ENCODE assay signal across 8 cellular contexts in the genomic region with DNA sequence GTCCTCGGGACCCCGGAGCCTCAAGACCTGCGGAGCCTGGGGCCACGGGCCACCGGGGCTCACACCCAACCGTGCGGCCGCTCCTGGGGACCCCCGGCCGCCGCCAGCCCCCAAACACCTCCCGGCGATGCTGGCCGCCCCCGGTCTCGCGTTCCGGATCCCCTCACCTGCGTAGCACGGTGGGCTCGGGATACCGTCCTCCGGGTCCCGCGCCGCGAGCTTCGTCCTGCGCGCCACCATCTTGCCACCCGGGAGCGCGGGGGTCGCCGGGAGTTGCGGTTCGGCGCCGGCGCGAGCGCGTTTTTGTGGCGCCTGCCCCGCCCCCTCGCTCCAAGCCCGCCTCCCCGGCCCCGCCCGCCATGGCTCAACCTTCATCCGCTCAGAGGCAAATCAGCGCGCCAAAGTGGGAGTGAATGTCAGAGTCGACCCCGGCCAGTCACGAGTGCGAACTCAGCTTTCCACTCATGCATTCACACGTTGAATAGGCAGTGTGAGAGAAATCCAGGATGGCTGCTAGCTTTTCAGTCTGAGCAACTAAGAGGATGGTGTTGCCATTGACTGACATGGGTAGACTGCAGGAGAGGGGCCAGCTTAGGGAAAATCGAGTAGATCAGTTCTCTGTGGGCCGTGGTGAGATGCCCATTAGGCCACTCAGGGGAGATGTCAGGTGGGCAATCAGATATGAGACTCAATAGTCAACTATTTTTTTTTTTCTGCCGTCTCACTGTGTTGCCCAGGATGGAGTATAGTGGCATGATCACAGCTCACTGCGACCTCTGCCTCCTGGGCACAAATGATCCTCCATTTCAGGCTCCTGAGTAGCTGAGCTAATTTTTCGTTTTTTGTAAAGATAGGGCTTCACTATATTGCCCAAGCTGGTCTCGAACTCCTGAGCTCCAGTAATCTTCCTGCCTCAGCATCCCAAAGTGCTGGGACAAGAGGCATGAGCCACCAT. TPM values are rescaled to one million over a fixed set of nuclear protein-coding genes. Genes with fewer than 3 reads are reported as not detected.
A peak's percentile ranks its signal among the peaks of the same experiment; 100 is the strongest.
DNase-seq lines count a peak whose midpoint lies in the region; ATAC-seq and TF ChIP-seq lines count a peak whose summit lies in the region.

No MANE protein-coding gene starts in this region.

- DNase-seq in DMS79 treated with DMSO at 0.1 percent for 48 hours (lab: John Stamatoyannopoulos, UW) (peak; percentile 59), NCI-H2029 treated with DMSO at 0.1 percent for 48 hours (lab: John Stamatoyannopoulos, UW) (peak; percentile 6), WERI-Rb-1 (peak; percentile 84), mammary epithelial cell (peak; percentile 58), immature natural killer cell (peak; percentile 75 to 77 (median 75)), smooth muscle cell (lab: John Stamatoyannopoulos, UW; ENCODE audit: unreplicated experiment) (peak; percentile 47)

- TSS peak; percentile 64 for BruUV-seq in mammary epithelial cell (replicated peaks; lab: Mats Ljungman, UMichigan)

- peak overlapping the region; percentile 86 to 90 (median 87) for H3K4me3 Mint-ChIP-seq in immature natural killer cell

- 21% methylated on average over 13 of the region's 64 CpGs for WGBS in mammary epithelial cell (ENCODE audit: low coverage, missing lambda C conversion rate)
- WGBS in smooth muscle cell (ENCODE audit: low lambda C conversion rate): 9% methylated on average over 57 of the region's 64 CpGs

- H3K4me1 ChIP-seq in HEK293 (ENCODE audit: control insufficient read depth, insufficient read depth, low read length) (no peaks in the 10 kb centered on the region), mammary epithelial cell (ENCODE audit: insufficient read depth, low read length) (peaks cover 3% of the 10 kb centered on the region), smooth muscle cell (ENCODE audit: low read depth) (no peaks in the 10 kb centered on the region)

- H3K27me3 ChIP-seq in WERI-Rb-1 (ENCODE audit: insufficient read depth, low read depth, severe bottlenecking) (no peaks in the 10 kb centered on the region), mammary epithelial cell (ENCODE audit: insufficient read depth, low read length) (no peaks in the 10 kb centered on the region), smooth muscle cell (ENCODE audit: low read depth) (no peaks in the 10 kb centered on the region)

- in situ Hi-C loops in mammary epithelial cell (cut with MboI; ENCODE audit: low sequenced_read_pairs in 2 of 2): no loop called here

- peaks cover 2 to 3% (median 3%) of the 10 kb centered on the region in 3 donors for H3K27me3 Mint-ChIP-seq in immature natural killer cell (ENCODE audit: low read depth in 3 of 3)

- peak overlapping the region; percentile 86 for H3K27ac ChIP-seq in HEK293 (ENCODE audit: extremely low read depth, low read depth, low read length)
- H3K27ac ChIP-seq in WERI-Rb-1: peak overlapping the region; percentile 79
- H3K27ac ChIP-seq in mammary epithelial cell (ENCODE audit: insufficient read depth, low read depth, low read length): peak overlapping the region; percentile 50
- H3K27ac ChIP-seq in smooth muscle cell (ENCODE audit: low read depth): no peak overlapping the region

- H3K9ac ChIP-seq in mammary epithelial cell (ENCODE audit: insufficient read depth, low read length): peak overlapping the region; percentile 53
- H3K9ac ChIP-seq in smooth muscle cell (ENCODE audit: low read depth): peak overlapping the region; percentile 84

- dilution Hi-C loops in mammary epithelial cell (cut with HindIII; ENCODE audit: low sequenced_read_pairs): no loop called here

- H3K4me2 ChIP-seq in mammary epithelial cell (ENCODE audit: insufficient read depth, low read depth, low read length) (peak overlapping the region; percentile 77), smooth muscle cell (peak overlapping the region; percentile 97)

- peaks cover 3 to 17% (median 9%) of the 10 kb centered on the region in 3 donors for H3K36me3 Mint-ChIP-seq in immature natural killer cell

- H2AFZ ChIP-seq in mammary epithelial cell (ENCODE audit: low read depth, low read length) (peak overlapping the region; percentile 91), smooth muscle cell (ENCODE audit: low read depth) (no peak overlapping the region)

- intact Hi-C loops in mammary epithelial cell (cut with micrococcal nuclease): no loop called here

- H3K79me2 ChIP-seq in mammary epithelial cell (ENCODE audit: insufficient read depth, low read length) (peaks cover 26% of the 10 kb centered on the region), smooth muscle cell (ENCODE audit: low read depth) (peaks cover 5% of the 10 kb centered on the region)

- no peak for ATAC-seq in GM21367 (IDR thresholded peaks at IDR 0.05; ENCODE audit: unreplicated experiment)

- no peaks in the 10 kb centered on the region for H3K9me3 ChIP-seq in HEK293 (ENCODE audit: control insufficient read depth, insufficient read depth, low read depth, low read length)
- no peaks in the 10 kb centered on the region for H3K9me3 ChIP-seq in WERI-Rb-1 (ENCODE audit: severe bottlenecking)
- H3K9me3 ChIP-seq in mammary epithelial cell (replicated peaks; ENCODE audit: insufficient read depth, low read length): no peaks in the 10 kb centered on the region
- no peaks in the 10 kb centered on the region for H3K9me3 ChIP-seq in smooth muscle cell (replicated peaks; ENCODE audit: low read depth)

- H3K4me1 Mint-ChIP-seq in immature natural killer cell: peaks cover 16 to 20% of the 10 kb centered on the region in 2 donors

- H3F3A ChIP-seq in smooth muscle cell (ENCODE audit: low read depth): peaks cover 11% of the 10 kb centered on the region

- POLR2A ChIA-PET in HEK293 (lab: Yijun Ruan, JAX): interaction anchor here (0.6 to 1.4 kb wide), 7 partner anchors 8 to 34 kb away, joined by 3 to 8 read pairs (median 4); a partner anchor contains a TSS

- H3K36me3 ChIP-seq in HEK293 (ENCODE audit: control insufficient read depth in 2 of 2, insufficient read depth in 1 of 2, low read length in 2 of 2) (peaks cover 40 to 75% of the 10 kb centered on the region in 2 experiments), WERI-Rb-1 (peaks cover 52% of the 10 kb centered on the region), mammary epithelial cell (ENCODE audit: insufficient read depth, low read length) (peaks cover 26% of the 10 kb centered on the region), smooth muscle cell (ENCODE audit: low read depth) (no peaks in the 10 kb centered on the region)

- no peak for TF ChIP-seq CTCF in HEK293 (tag by site-specific recombination; IDR thresholded peaks at IDR 0.05)
- no peak for TF ChIP-seq CTCF in WERI-Rb-1 (IDR thresholded peaks at IDR 0.05; ENCODE audit: low read depth, low read length)
- TF ChIP-seq CTCF in mammary epithelial cell (conservative IDR thresholded peaks at IDR 0.05 in 1 of 2, IDR thresholded peaks at IDR 0.05 in 1 of 2; ENCODE audit: extremely low read depth in 1 of 2, insufficient read depth in 1 of 2, low read depth in 1 of 2, low read length in 2 of 2): no peak
- no peak for TF ChIP-seq CTCF in smooth muscle cell (IDR thresholded peaks at IDR 0.05; ENCODE audit: borderline replicate concordance, insufficient read depth, poor library complexity, severe bottlenecking)

- H3K4me3 ChIP-seq in HEK293 (ENCODE audit: low read depth, low read length) (peak overlapping the region; percentile 92), WERI-Rb-1 (ENCODE audit: low read depth, low read length) (peak overlapping the region; percentile 79), mammary epithelial cell (replicated peaks in 1 of 3; ENCODE audit: insufficient read depth in 1 of 3, low read depth in 2 of 3, low read length in 3 of 3) (peak overlapping the region; percentile 66 to 80 (median 79)), smooth muscle cell (peak overlapping the region; percentile 83)

- no peaks in the 10 kb centered on the region for H4K20me1 ChIP-seq in mammary epithelial cell (ENCODE audit: insufficient read depth, low read length)
- no peaks in the 10 kb centered on the region for H4K20me1 ChIP-seq in smooth muscle cell (ENCODE audit: low read depth)

- no peaks in the 10 kb centered on the region for H3K9me3 Mint-ChIP-seq in immature natural killer cell

- peak overlapping the region; percentile 79 to 88 (median 82) for H3K27ac Mint-ChIP-seq in immature natural killer cell

- CTCF ChIA-PET in HEK293 (lab: Yijun Ruan, JAX) (interaction anchor here (0.5 to 1.2 kb wide), 5 partner anchors 12 to 414 kb away, joined by 3 to 5 read pairs (median 4); no protein-coding TSS in a partner anchor), mammary epithelial cell (lab: Charles Lee; ENCODE audit: low non-redundant PET) (no interaction called here)

TF ChIP-seq in HEK293, 187 proteins besides CTCF, POLR2A, EP300 and RAD21 (continues in another document):
- TF ChIP-seq HOXC10 (CRISPR knock-in tag; IDR thresholded peaks at IDR 0.05) (no peak), SP2 (tag by site-specific recombination; IDR thresholded peaks at IDR 0.05) (peak; percentile 60), ZNF121 (tag by site-specific recombination; IDR thresholded peaks at IDR 0.05) (no peak), GLI2 (tag by site-specific recombination; IDR thresholded peaks at IDR 0.05; ENCODE audit: borderline replicate concordance, low read depth) (no peak), ZNF76 (tag by site-specific recombination; IDR thresholded peaks at IDR 0.05; ENCODE audit: borderline replicate concordance, low read depth) (peak; percentile 88)
- TF ChIP-seq, protein P1, sequence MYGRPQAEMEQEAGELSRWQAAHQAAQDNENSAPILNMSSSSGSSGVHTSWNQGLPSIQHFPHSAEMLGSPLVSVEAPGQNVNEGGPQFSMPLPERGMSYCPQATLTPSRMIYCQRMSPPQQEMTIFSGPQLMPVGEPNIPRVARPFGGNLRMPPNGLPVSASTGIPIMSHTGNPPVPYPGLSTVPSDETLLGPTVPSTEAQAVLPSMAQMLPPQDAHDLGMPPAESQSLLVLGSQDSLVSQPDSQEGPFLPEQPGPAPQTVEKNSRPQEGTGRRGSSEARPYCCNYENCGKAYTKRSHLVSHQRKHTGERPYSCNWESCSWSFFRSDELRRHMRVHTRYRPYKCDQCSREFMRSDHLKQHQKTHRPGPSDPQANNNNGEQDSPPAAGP (tag by site-specific recombination; IDR thresholded peaks at IDR 0.05): peak; percentile 48; the same call in 1 of the 2 replicates

RNA-seq across cellular contexts. Expression of a gene that starts 28.3 kb away (rescaled TPM):
- total RNA-seq in mammary epithelial cell (1 to 10 TPM; 1.7 to 2.3 TPM), smooth muscle cell (1.3 and 5.3 TPM in 2 replicates)
- polyA plus RNA-seq in mammary epithelial cell (1.4 TPM), immature natural killer cell (1 to 10 TPM in 1 of 3 donors, not detected in 2; 1.9 TPM), smooth muscle cell (4.6 and 7.7 TPM in 2 replicates)
- polyA minus RNA-seq in mammary epithelial cell: not detected

RNA-seq across cellular contexts. Expression of a gene that starts 32.6 kb away (rescaled TPM):
- total RNA-seq in mammary epithelial cell (10 to 100 TPM; 21.5 to 53.6 TPM), smooth muscle cell (27.8 and 31.1 TPM in 2 replicates)
- polyA plus RNA-seq in mammary epithelial cell (33.1 TPM), immature natural killer cell (10 to 100 TPM; 54.4 to 77.2 (median 73.6) TPM), smooth muscle cell (45.5 and 49.4 TPM in 2 replicates)
- polyA minus RNA-seq in mammary epithelial cell: 50.5 TPM

RNA-seq across cellular contexts. Expression of a gene that starts 58.4 kb away (rescaled TPM):
- total RNA-seq in mammary epithelial cell (1 to 10 TPM in 1 of 2 donors, not detected in 1; 1.2 TPM), smooth muscle cell (1.3 and 2.8 TPM in 2 replicates)
- polyA plus RNA-seq in mammary epithelial cell (not detected), immature natural killer cell (under 1 TPM in 1 of 3 donors, not detected in 2; 0.35 TPM), smooth muscle cell (0.41 TPM in 1 of 2 replicates, not detected in the other)
- polyA minus RNA-seq in mammary epithelial cell: not detected

Comparison
In these comparisons a context has a peak if more than half of its experiments do, and no peak if none do; other contexts are left out.
1. DNase-seq: peak in every context shown above with its lines; median percentile 84 in WERI-Rb-1; 75 in immature natural killer cell; 59 in DMS79 treated with DMSO at 0.1 percent for 48 hours; 58 in mammary epithelial cell; 47 in smooth muscle cell; 6 in NCI-H2029 treated with DMSO at 0.1 percent for 48 hours.